Comparison of ENCODE assay signal across 9 cellular contexts in genomic region chr21:41817228-41817627, GRCh38. TPM values are rescaled to one million over a fixed set of nuclear protein-coding genes. Genes with fewer than 3 reads are reported as not detected.
DNase-seq lines count a peak whose midpoint lies in the region; ATAC-seq, FAIRE-seq and TF ChIP-seq lines count a peak whose summit lies in the region.
"Had no signal": no experiment of that assay in that cellular context is flagged by ENCODE, and none has a peak within 500 bp of the region (broad histone marks: within the 10 kb centered on the region; RNA-seq: fewer than 3 reads in every experiment).

No MANE protein-coding gene starts in this region.

- no peak overlapping the region for H3K4me3 Mint-ChIP-seq in neural progenitor cell

- no peak overlapping the region for H3K27ac ChIP-seq in neural progenitor cell

- no peak for TF ChIP-seq POLR2A in H54 (IDR thresholded peaks at IDR 0.05; ENCODE audit: low read depth, low read length)

- no peaks in the 10 kb centered on the region for H3K9me3 Mint-ChIP-seq in neural progenitor cell

- no peaks in the 10 kb centered on the region for H3K79me2 ChIP-seq in neural progenitor cell (ENCODE audit: low read depth)

- DNase-seq in D721Med (ENCODE audit: insufficient read length, low spot score): no peak
- peak; percentile 83 for DNase-seq in H54 (ENCODE audit: insufficient read length, low spot score)
- DNase-seq in NCI-H2196 (lab: John Stamatoyannopoulos, UW; ENCODE audit: unreplicated experiment): peak; percentile 63
- DNase-seq in activated CD4-positive, alpha-beta T cell treated with anti-CD3 and anti-CD28 coated beads, Interleukin-2, amount 50 U/mL, for 1 hour: peak; percentile 13
- peak; percentile 73 to 89 for DNase-seq in foreskin fibroblast
- peak; percentile 71 for DNase-seq in neural progenitor cell (ENCODE audit: low spot score)
- no peak for DNase-seq in KG1 (lab: John Stamatoyannopoulos, UW)

- H3K9me3 ChIP-seq in neural progenitor cell (ENCODE audit: low read depth): no peaks in the 10 kb centered on the region

- H3K4me1 Mint-ChIP-seq in neural progenitor cell: peaks cover 20% of the 10 kb centered on the region

- no peak overlapping the region for H2AFZ ChIP-seq in neural progenitor cell (replicated peaks)

- H4K20me1 ChIP-seq in neural progenitor cell (ENCODE audit: low read depth): no peaks in the 10 kb centered on the region

- no peak overlapping the region for H3K9ac ChIP-seq in neural progenitor cell

- no peaks in the 10 kb centered on the region for H3K27me3 Mint-ChIP-seq in neural progenitor cell (ENCODE audit: insufficient read depth, low read depth)

- H3K4me2 ChIP-seq in neural progenitor cell: no peak overlapping the region

- no peak for ATAC-seq in GM18873 (IDR thresholded peaks at IDR 0.05; ENCODE audit: low FRiP score, unreplicated experiment)

- peaks cover 2% of the 10 kb centered on the region for H3F3A ChIP-seq in neural progenitor cell (ENCODE audit: low read depth)

- H3K4me3 ChIP-seq in foreskin fibroblast (ENCODE audit: low read depth in 1 of 2, low read length in 2 of 2): no peak overlapping the region
- no peak overlapping the region for H3K4me3 ChIP-seq in neural progenitor cell

- no peaks in the 10 kb centered on the region for H3K27me3 ChIP-seq in neural progenitor cell

- no peak for FAIRE-seq in D721Med (lab: Jason Lieb, UNC)
- peak; percentile 6 for FAIRE-seq in H54 (lab: Jason Lieb, UNC)

- H3K36me3 ChIP-seq in neural progenitor cell: no peaks in the 10 kb centered on the region

- no peak overlapping the region for H3K27ac Mint-ChIP-seq in neural progenitor cell

- TF ChIP-seq CTCF in D721Med (IDR thresholded peaks at IDR 0.05; ENCODE audit: insufficient read depth, missing control alignments) (peak; percentile 12), foreskin fibroblast (IDR thresholded peaks at IDR 0.05; ENCODE audit: low read depth, low read length) (peak; percentile 91), neural progenitor cell (IDR thresholded peaks at IDR 0.05) (peak; percentile 82)

- H3K36me3 Mint-ChIP-seq in neural progenitor cell: peaks cover 11% of the 10 kb centered on the region

- no peaks in the 10 kb centered on the region for H3K4me1 ChIP-seq in neural progenitor cell

RNA-seq across cellular contexts. Expression of gene RIPK4, which starts 50.4 kb away (rescaled TPM):
- 1.3 and 2.3 TPM in 2 replicates for total RNA-seq in neural progenitor cell (ENCODE audit: low replicate concordance)
- total RNA-seq: T-helper 2 cell treated with Interferon-gamma antibody and Interleukin-4, amounts not matched to agents 100 ng/mL and 5 ng/mL, for 36 hours had no signal

Comparison
In these comparisons a context has a peak if more than half of its experiments do, and no peak if none do; other contexts are left out.
1. DNase-seq: peak in H54 (single experiment), NCI-H2196 (single experiment), activated CD4-positive, alpha-beta T cell treated with anti-CD3 and anti-CD28 coated beads, Interleukin-2, amount 50 U/mL, for 1 hour (single experiment), foreskin fibroblast (2 of 2) and neural progenitor cell (single experiment); none in D721Med (single experiment) and KG1 (single experiment).
2. CTCF ChIP-seq: peak in every context shown above with its lines; median percentile 91 in foreskin fibroblast; 82 in neural progenitor cell; 12 in D721Med.